Comparison of ENCODE assay signal across 1 cellular context in the genomic region with DNA sequence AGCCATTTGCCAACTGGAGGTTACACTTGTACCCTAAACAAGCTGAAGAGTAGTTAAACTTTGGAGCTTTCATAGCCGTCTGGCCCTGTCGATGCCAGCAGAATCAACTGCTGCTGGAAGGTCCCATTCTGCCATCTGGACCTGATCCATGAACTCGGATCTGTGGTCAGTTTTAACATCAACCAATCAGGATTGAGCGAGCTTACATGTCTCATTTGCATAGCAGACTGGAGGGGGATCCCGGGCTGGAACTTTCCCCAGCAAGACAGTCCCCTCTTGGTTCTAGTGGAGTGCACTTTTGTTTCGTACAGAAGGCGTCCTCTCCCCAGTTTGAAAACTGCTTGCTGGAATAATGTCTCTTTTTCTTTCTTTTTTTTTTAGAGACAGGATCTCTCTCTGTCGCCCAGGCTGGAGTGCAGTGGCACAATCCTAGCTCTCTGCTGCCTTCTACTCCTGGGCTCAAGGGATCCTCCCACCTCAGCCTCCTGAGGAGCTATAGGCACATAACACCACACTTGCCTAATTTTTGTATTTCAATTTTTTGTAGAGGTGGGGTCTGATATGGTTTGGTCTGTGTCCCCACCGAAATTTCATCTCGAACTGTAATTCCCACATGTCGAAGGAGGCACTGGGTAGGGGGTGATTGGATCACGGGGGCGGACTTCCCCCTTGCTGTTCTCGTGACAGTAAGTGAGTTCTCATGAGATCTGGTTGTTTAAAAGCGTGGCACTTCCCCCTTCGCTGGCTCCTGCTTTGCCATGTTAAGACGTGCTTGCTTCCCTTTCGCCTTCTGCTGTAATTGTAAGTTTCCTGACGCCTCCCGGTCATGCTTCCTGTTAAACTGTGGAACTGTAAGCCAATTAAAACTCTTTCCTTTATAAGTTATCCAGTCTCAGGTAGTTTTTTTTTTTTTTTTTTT.
TF ChIP-seq lines count a peak whose summit lies in the region.

No MANE protein-coding gene starts in this region.

TF ChIP-seq in GM12878, 131 proteins besides CTCF, POLR2A, EP300 and RAD21:
- TF ChIP-seq, protein P1, sequence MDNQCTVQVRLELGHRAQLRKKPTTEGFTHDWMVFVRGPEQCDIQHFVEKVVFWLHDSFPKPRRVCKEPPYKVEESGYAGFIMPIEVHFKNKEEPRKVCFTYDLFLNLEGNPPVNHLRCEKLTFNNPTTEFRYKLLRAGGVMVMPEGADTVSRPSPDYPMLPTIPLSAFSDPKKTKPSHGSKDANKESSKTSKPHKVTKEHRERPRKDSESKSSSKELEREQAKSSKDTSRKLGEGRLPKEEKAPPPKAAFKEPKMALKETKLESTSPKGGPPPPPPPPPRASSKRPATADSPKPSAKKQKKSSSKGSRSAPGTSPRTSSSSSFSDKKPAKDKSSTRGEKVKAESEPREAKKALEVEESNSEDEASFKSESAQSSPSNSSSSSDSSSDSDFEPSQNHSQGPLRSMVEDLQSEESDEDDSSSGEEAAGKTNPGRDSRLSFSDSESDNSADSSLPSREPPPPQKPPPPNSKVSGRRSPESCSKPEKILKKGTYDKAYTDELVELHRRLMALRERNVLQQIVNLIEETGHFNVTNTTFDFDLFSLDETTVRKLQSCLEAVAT (IDR thresholded peaks at IDR 0.05): no peak
- no peak for TF ChIP-seq GABPA (IDR thresholded peaks at IDR 0.05; ENCODE audit: low read depth)
- peak; percentile 25; the same call in 1 of the 2 replicates for TF ChIP-seq SPI1 (IDR thresholded peaks at IDR 0.05; ENCODE audit: borderline replicate concordance, insufficient read depth, low read depth, low read length)
- TF ChIP-seq POU2F2 (IDR thresholded peaks at IDR 0.05; ENCODE audit: borderline replicate concordance, low read depth, low read length): peak; percentile 61; the same call in 1 of the 3 replicates
- TF ChIP-seq SUPT20H (IDR thresholded peaks at IDR 0.05; ENCODE audit: borderline replicate concordance, control insufficient read depth, low read depth, low read length): no peak
- TF ChIP-seq, protein P2, sequence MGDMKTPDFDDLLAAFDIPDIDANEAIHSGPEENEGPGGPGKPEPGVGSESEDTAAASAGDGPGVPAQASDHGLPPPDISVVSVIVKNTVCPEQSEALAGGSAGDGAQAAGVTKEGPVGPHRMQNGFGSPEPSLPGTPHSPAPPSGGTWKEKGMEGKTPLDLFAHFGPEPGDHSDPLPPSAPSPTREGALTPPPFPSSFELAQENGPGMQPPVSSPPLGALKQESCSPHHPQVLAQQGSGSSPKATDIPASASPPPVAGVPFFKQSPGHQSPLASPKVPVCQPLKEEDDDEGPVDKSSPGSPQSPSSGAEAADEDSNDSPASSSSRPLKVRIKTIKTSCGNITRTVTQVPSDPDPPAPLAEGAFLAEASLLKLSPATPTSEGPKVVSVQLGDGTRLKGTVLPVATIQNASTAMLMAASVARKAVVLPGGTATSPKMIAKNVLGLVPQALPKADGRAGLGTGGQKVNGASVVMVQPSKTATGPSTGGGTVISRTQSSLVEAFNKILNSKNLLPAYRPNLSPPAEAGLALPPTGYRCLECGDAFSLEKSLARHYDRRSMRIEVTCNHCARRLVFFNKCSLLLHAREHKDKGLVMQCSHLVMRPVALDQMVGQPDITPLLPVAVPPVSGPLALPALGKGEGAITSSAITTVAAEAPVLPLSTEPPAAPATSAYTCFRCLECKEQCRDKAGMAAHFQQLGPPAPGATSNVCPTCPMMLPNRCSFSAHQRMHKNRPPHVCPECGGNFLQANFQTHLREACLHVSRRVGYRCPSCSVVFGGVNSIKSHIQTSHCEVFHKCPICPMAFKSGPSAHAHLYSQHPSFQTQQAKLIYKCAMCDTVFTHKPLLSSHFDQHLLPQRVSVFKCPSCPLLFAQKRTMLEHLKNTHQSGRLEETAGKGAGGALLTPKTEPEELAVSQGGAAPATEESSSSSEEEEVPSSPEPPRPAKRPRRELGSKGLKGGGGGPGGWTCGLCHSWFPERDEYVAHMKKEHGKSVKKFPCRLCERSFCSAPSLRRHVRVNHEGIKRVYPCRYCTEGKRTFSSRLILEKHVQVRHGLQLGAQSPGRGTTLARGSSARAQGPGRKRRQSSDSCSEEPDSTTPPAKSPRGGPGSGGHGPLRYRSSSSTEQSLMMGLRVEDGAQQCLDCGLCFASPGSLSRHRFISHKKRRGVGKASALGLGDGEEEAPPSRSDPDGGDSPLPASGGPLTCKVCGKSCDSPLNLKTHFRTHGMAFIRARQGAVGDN (IDR thresholded peaks at IDR 0.05): no peak
- peak; percentile 38; the same call in 1 of the 2 replicates for TF ChIP-seq CHD2 (IDR thresholded peaks at IDR 0.05; ENCODE audit: borderline replicate concordance, low read depth, low read length)
- TF ChIP-seq, protein P3, sequence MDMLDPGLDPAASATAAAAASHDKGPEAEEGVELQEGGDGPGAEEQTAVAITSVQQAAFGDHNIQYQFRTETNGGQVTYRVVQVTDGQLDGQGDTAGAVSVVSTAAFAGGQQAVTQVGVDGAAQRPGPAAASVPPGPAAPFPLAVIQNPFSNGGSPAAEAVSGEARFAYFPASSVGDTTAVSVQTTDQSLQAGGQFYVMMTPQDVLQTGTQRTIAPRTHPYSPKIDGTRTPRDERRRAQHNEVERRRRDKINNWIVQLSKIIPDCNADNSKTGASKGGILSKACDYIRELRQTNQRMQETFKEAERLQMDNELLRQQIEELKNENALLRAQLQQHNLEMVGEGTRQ (IDR thresholded peaks at IDR 0.05; ENCODE audit: borderline replicate concordance, low read depth, low read length): no peak
